Comparison of ENCODE assay signal across 9 cellular contexts in genomic region chr2:150472122-150472899, GRCh38. TPM values are rescaled to one million over a fixed set of nuclear protein-coding genes. Genes with fewer than 3 reads are reported as not detected.
DNase-seq lines count a peak whose midpoint lies in the region; ATAC-seq, FAIRE-seq and TF ChIP-seq lines count a peak whose summit lies in the region.
"Had no signal": no experiment of that assay in that cellular context is flagged by ENCODE, and none has a peak within 500 bp of the region (broad histone marks: within the 10 kb centered on the region; RNA-seq: fewer than 3 reads in every experiment).

No MANE protein-coding gene starts in this region.

- peaks cover 73% of the 10 kb centered on the region for H3K36me3 ChIP-seq in ACC112 (ENCODE audit: insufficient read depth, low read length)
- H3K36me3 ChIP-seq in astrocyte (ENCODE audit: insufficient read depth, low read length) = peaks cover 78% of the 10 kb centered on the region

- H2AFZ ChIP-seq in ACC112 (ENCODE audit: low read length, unreplicated experiment) = no peak overlapping the region
- no peak overlapping the region for H2AFZ ChIP-seq in astrocyte (ENCODE audit: low read depth, low read length)

- peak overlapping the region; percentile 34 for H3K4me2 ChIP-seq in astrocyte (ENCODE audit: low read length)

- H3K79me2 ChIP-seq in ACC112 (ENCODE audit: control insufficient read depth, insufficient read depth, low read length, unreplicated experiment) (peaks cover 79% of the 10 kb centered on the region), astrocyte (ENCODE audit: insufficient read depth, low read length) (peaks cover 76% of the 10 kb centered on the region)

- ATAC-seq in HG02938 (IDR thresholded peaks at IDR 0.05; ENCODE audit: unreplicated experiment) = peak; percentile 54
- no peak for ATAC-seq in GM21576 (IDR thresholded peaks at IDR 0.05; ENCODE audit: unreplicated experiment)
- ATAC-seq in GM21737 (IDR thresholded peaks at IDR 0.05; ENCODE audit: unreplicated experiment) = no peak

- H3K4me3 ChIP-seq in ACC112 (ENCODE audit: low read depth, low read length) (peak overlapping the region; percentile 7; the same call in 1 of the 2 replicates), astrocyte (ENCODE audit: insufficient read depth, low read depth, low read length) (no peak overlapping the region)

- in situ Hi-C loops in G401 (cut with HindIII; ENCODE audit: low sequenced_read_pairs) = no loop called here

- H3K27ac Mint-ChIP-seq in astrocyte (ENCODE audit: unreplicated experiment) = peak overlapping the region; percentile 85
- H3K27ac Mint-ChIP-seq: B cell had no signal

- no peaks in the 10 kb centered on the region for H3K27me3 ChIP-seq in ACC112 (ENCODE audit: insufficient read depth, low read length)
- H3K27me3 ChIP-seq in astrocyte (ENCODE audit: insufficient read depth, low read length) = no peaks in the 10 kb centered on the region

- peak; percentile 96 for FAIRE-seq in astrocyte (lab: Jason Lieb, UNC)

- peak; percentile 94 for DNase-seq in astrocyte (ENCODE audit: low read depth)
- peak; percentile 69 for DNase-seq in kidney glomerular epithelial cell (lab: John Stamatoyannopoulos, UW)
- no peak for DNase-seq in G401 (ENCODE audit: low spot score)
- DNase-seq in NCI-H146 treated with DMSO at 0.1 percent for 48 hours (lab: John Stamatoyannopoulos, UW; ENCODE audit: unreplicated experiment) = no peak

- peak overlapping the region; percentile 13 for H3K9ac ChIP-seq in astrocyte (ENCODE audit: low read length)

- TF ChIP-seq CTCF in astrocyte (IDR thresholded peaks at IDR 0.05; ENCODE audit: insufficient read depth, low read depth, low read length) = no peak

- peaks cover 2% of the 10 kb centered on the region for H3K9me3 Mint-ChIP-seq in astrocyte (ENCODE audit: unreplicated experiment)

- peaks cover 31% of the 10 kb centered on the region for H3K36me3 Mint-ChIP-seq in astrocyte (ENCODE audit: low read depth, unreplicated experiment)

- no peaks in the 10 kb centered on the region for H3K27me3 Mint-ChIP-seq in astrocyte (ENCODE audit: low read depth, unreplicated experiment)
- H3K27me3 Mint-ChIP-seq: B cell had no signal

- H3K4me1 ChIP-seq in ACC112 (ENCODE audit: control insufficient read depth, insufficient read depth, low read length, unreplicated experiment) (peaks cover 98% of the 10 kb centered on the region), astrocyte (ENCODE audit: insufficient read depth, low read length) (peaks cover 74% of the 10 kb centered on the region)

- H3K4me3 Mint-ChIP-seq in astrocyte (ENCODE audit: unreplicated experiment) = no peak overlapping the region
- H3K4me3 Mint-ChIP-seq: B cell had no signal

- H3K9me3 ChIP-seq in astrocyte (ENCODE audit: insufficient read depth, low read depth, low read length) = no peaks in the 10 kb centered on the region

- peaks cover 84% of the 10 kb centered on the region for H3K4me1 Mint-ChIP-seq in astrocyte (ENCODE audit: low read depth, unreplicated experiment)
- H3K4me1 Mint-ChIP-seq: B cell had no signal

- peaks cover 36% of the 10 kb centered on the region for H4K20me1 ChIP-seq in astrocyte (ENCODE audit: insufficient read depth, low read length)

- peak overlapping the region; percentile 72 for H3K27ac ChIP-seq in ACC112 (ENCODE audit: low read depth, low read length)
- H3K27ac ChIP-seq in astrocyte (ENCODE audit: low read depth, low read length) = peak overlapping the region; percentile 79

RNA-seq across cellular contexts. Expression of gene RND3, which starts 15.2 kb away (rescaled TPM):
- total RNA-seq in astrocyte = 92.0 and 117 TPM in 2 replicates
- 222 and 277 TPM in 2 replicates for total RNA-seq in G401 (2014; rRNA removed; shearing (Covaris generic))
- total RNA-seq: B cell had no signal

Comparison
In these comparisons a context has a peak if more than half of its experiments do, and no peak if none do; other contexts are left out.
1. DNase-seq: peak in astrocyte (single experiment) and kidney glomerular epithelial cell (single experiment); none in G401 (single experiment) and NCI-H146 treated with DMSO at 0.1 percent for 48 hours (single experiment).